Comparison of ENCODE assay signal across 1 cellular context in the genomic region with DNA sequence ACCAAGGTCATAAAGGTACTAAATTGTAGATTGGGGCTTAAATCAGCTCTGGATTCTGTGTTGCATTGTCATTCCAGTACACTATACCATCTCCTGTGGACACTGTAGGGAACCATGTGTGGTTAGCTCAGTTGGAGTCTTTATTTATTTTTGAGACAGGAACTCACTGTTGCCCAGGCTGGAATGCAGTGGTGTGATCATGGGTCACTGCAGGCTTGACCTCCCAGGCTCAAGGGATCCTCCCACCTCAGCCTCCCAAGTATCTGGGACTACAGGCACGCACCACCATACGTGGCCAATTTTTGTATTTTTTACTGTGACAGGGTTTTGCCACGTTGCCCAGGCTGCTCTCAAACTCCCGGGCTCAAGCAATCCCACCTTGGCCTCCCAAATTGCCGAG.
A peak's percentile ranks its signal among the peaks of the same experiment; 100 is the strongest.
TF ChIP-seq lines count a peak whose summit lies in the region.

No MANE protein-coding gene starts in this region.

TF ChIP-seq in HepG2, 621 proteins besides CTCF, POLR2A, EP300 and RAD21 (continued from another document and continues in another):
- TF ChIP-seq, protein P1, sequence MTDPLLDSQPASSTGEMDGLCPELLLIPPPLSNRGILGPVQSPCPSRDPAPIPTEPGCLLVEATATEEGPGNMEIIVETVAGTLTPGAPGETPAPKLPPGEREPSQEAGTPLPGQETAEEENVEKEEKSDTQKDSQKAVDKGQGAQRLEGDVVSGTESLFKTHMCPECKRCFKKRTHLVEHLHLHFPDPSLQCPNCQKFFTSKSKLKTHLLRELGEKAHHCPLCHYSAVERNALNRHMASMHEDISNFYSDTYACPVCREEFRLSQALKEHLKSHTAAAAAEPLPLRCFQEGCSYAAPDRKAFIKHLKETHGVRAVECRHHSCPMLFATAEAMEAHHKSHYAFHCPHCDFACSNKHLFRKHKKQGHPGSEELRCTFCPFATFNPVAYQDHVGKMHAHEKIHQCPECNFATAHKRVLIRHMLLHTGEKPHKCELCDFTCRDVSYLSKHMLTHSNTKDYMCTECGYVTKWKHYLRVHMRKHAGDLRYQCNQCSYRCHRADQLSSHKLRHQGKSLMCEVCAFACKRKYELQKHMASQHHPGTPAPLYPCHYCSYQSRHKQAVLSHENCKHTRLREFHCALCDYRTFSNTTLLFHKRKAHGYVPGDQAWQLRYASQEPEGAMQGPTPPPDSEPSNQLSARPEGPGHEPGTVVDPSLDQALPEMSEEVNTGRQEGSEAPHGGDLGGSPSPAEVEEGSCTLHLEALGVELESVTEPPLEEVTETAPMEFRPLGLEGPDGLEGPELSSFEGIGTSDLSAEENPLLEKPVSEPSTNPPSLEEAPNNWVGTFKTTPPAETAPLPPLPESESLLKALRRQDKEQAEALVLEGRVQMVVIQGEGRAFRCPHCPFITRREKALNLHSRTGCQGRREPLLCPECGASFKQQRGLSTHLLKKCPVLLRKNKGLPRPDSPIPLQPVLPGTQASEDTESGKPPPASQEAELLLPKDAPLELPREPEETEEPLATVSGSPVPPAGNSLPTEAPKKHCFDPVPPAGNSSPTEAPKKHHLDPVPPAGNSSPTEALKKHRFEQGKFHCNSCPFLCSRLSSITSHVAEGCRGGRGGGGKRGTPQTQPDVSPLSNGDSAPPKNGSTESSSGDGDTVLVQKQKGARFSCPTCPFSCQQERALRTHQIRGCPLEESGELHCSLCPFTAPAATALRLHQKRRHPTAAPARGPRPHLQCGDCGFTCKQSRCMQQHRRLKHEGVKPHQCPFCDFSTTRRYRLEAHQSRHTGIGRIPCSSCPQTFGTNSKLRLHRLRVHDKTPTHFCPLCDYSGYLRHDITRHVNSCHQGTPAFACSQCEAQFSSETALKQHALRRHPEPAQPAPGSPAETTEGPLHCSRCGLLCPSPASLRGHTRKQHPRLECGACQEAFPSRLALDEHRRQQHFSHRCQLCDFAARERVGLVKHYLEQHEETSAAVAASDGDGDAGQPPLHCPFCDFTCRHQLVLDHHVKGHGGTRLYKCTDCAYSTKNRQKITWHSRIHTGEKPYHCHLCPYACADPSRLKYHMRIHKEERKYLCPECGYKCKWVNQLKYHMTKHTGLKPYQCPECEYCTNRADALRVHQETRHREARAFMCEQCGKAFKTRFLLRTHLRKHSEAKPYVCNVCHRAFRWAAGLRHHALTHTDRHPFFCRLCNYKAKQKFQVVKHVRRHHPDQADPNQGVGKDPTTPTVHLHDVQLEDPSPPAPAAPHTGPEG (CRISPR knock-in tag; IDR thresholded peaks at IDR 0.05), result no peak
- TF ChIP-seq CREM (IDR thresholded peaks at IDR 0.05) (0 out of 2 replicates have a peak, but pooled peaks have one; percentile 18), CREM (CRISPR knock-in tag; IDR thresholded peaks at IDR 0.05) (no peak), ZNF605 (CRISPR knock-in tag; IDR thresholded peaks at IDR 0.05) (no peak), POGZ (CRISPR knock-in tag; IDR thresholded peaks at IDR 0.05) (peak; percentile 93), MTF2 (CRISPR knock-in tag; IDR thresholded peaks at IDR 0.05; ENCODE audit: borderline replicate concordance) (no peak), HNF4A (CRISPR knock-in tag; IDR thresholded peaks at IDR 0.05) (0 out of 2 replicates have a peak, but pooled peaks have one; percentile 32), GATAD2A (CRISPR knock-in tag; IDR thresholded peaks at IDR 0.05) (0 out of 2 replicates have a peak, but pooled peaks have one; percentile 20), ZNF552 (CRISPR knock-in tag; IDR thresholded peaks at IDR 0.05; ENCODE audit: borderline replicate concordance) (no peak), RFXANK (CRISPR knock-in tag; IDR thresholded peaks at IDR 0.05) (no peak), SRSF9 (IDR thresholded peaks at IDR 0.05; ENCODE audit: borderline replicate concordance, insufficient read depth, low read depth, low read length, poor library complexity, severe bottlenecking) (no peak), ZNF333 (CRISPR knock-in tag; IDR thresholded peaks at IDR 0.05; ENCODE audit: borderline replicate concordance) (no peak), ZNF777 (CRISPR knock-in tag; IDR thresholded peaks at IDR 0.05) (no peak), ZNF296 (CRISPR knock-in tag; conservative IDR thresholded peaks at IDR 0.05) (no peak), SALL1 (CRISPR knock-in tag; IDR thresholded peaks at IDR 0.05) (peak; percentile 55; the same call in 1 of the 2 replicates), ZSCAN9 (CRISPR knock-in tag; IDR thresholded peaks at IDR 0.05; ENCODE audit: borderline replicate concordance) (no peak), MED13 (CRISPR knock-in tag; IDR thresholded peaks at IDR 0.05) (no peak), NAIF1 (CRISPR knock-in tag; IDR thresholded peaks at IDR 0.05; ENCODE audit: borderline replicate concordance) (no peak), SPEN (CRISPR knock-in tag; IDR thresholded peaks at IDR 0.05; ENCODE audit: low read depth) (no peak), RARA (CRISPR knock-in tag; IDR thresholded peaks at IDR 0.05) (peak; percentile 24; the same call in 1 of the 2 replicates), AHR (CRISPR knock-in tag; IDR thresholded peaks at IDR 0.05) (no peak), NR2F1 (CRISPR knock-in tag; IDR thresholded peaks at IDR 0.05) (peak; percentile 82 to 91), NFATC3 (CRISPR knock-in tag; IDR thresholded peaks at IDR 0.05) (no peak), ZNF383 (CRISPR knock-in tag; IDR thresholded peaks at IDR 0.05; ENCODE audit: borderline replicate concordance) (no peak), RCOR2 (CRISPR knock-in tag; IDR thresholded peaks at IDR 0.05) (peak; percentile 86), ZNF670 (CRISPR knock-in tag; IDR thresholded peaks at IDR 0.05; ENCODE audit: borderline replicate concordance) (no peak), DPF2 (CRISPR knock-in tag; IDR thresholded peaks at IDR 0.05; ENCODE audit: borderline replicate concordance, low read depth) (no peak), NKX3-1 (CRISPR knock-in tag; IDR thresholded peaks at IDR 0.05) (no peak), ZKSCAN1 (IDR thresholded peaks at IDR 0.05; ENCODE audit: low read length) (no peak), ZNF44 (CRISPR knock-in tag; IDR thresholded peaks at IDR 0.05) (no peak), ZFP36 (IDR thresholded peaks at IDR 0.05; ENCODE audit: borderline replicate concordance, low read depth, low read length, partially characterized antibody) (no peak), ZMYM2 (CRISPR knock-in tag; IDR thresholded peaks at IDR 0.05) (peak; percentile 92), MTF1 (CRISPR knock-in tag; IDR thresholded peaks at IDR 0.05) (no peak), ZNF460 (CRISPR knock-in tag; IDR thresholded peaks at IDR 0.05; ENCODE audit: borderline replicate concordance) (peak; percentile 98), ZNF3 (CRISPR knock-in tag; IDR thresholded peaks at IDR 0.05) (no peak), ZNF101 (CRISPR knock-in tag; IDR thresholded peaks at IDR 0.05; ENCODE audit: borderline replicate concordance, low read depth) (no peak), RXRA (CRISPR knock-in tag; IDR thresholded peaks at IDR 0.05) (no peak), SP1 (IDR thresholded peaks at IDR 0.05) (no peak), SP1 (CRISPR knock-in tag; IDR thresholded peaks at IDR 0.05) (peak; percentile 44; the same call in 1 of the 2 replicates)
- TF ChIP-seq, protein P2, sequence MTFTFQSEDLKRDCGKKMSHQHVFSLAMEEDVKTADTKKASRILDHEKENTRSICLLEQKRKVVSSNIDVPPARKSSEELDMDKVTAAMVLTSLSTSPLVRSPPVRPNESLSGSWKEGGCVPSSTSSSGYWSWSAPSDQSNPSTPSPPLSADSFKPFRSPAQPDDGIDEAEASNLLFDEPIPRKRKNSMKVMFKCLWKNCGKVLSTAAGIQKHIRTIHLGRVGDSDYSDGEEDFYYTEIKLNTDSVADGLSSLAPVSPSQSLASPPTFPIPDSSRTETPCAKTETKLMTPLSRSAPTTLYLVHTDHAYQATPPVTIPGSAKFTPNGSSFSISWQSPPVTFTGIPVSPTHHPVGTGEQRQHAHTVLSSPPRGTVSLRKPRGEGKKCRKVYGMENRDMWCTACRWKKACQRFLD (CRISPR knock-in tag; IDR thresholded peaks at IDR 0.05; ENCODE audit: borderline replicate concordance), result no peak
- TF ChIP-seq, protein P3, sequence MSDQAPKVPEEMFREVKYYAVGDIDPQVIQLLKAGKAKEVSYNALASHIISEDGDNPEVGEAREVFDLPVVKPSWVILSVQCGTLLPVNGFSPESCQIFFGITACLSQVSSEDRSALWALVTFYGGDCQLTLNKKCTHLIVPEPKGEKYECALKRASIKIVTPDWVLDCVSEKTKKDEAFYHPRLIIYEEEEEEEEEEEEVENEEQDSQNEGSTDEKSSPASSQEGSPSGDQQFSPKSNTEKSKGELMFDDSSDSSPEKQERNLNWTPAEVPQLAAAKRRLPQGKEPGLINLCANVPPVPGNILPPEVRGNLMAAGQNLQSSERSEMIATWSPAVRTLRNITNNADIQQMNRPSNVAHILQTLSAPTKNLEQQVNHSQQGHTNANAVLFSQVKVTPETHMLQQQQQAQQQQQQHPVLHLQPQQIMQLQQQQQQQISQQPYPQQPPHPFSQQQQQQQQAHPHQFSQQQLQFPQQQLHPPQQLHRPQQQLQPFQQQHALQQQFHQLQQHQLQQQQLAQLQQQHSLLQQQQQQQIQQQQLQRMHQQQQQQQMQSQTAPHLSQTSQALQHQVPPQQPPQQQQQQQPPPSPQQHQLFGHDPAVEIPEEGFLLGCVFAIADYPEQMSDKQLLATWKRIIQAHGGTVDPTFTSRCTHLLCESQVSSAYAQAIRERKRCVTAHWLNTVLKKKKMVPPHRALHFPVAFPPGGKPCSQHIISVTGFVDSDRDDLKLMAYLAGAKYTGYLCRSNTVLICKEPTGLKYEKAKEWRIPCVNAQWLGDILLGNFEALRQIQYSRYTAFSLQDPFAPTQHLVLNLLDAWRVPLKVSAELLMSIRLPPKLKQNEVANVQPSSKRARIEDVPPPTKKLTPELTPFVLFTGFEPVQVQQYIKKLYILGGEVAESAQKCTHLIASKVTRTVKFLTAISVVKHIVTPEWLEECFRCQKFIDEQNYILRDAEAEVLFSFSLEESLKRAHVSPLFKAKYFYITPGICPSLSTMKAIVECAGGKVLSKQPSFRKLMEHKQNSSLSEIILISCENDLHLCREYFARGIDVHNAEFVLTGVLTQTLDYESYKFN (CRISPR knock-in tag; conservative IDR thresholded peaks at IDR 0.05), result no peak
- TF ChIP-seq, protein P4, sequence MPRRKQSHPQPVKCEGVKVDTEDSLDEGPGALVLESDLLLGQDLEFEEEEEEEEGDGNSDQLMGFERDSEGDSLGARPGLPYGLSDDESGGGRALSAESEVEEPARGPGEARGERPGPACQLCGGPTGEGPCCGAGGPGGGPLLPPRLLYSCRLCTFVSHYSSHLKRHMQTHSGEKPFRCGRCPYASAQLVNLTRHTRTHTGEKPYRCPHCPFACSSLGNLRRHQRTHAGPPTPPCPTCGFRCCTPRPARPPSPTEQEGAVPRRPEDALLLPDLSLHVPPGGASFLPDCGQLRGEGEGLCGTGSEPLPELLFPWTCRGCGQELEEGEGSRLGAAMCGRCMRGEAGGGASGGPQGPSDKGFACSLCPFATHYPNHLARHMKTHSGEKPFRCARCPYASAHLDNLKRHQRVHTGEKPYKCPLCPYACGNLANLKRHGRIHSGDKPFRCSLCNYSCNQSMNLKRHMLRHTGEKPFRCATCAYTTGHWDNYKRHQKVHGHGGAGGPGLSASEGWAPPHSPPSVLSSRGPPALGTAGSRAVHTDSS (CRISPR knock-in tag; conservative IDR thresholded peaks at IDR 0.05), result no peak
- TF ChIP-seq, protein P5, sequence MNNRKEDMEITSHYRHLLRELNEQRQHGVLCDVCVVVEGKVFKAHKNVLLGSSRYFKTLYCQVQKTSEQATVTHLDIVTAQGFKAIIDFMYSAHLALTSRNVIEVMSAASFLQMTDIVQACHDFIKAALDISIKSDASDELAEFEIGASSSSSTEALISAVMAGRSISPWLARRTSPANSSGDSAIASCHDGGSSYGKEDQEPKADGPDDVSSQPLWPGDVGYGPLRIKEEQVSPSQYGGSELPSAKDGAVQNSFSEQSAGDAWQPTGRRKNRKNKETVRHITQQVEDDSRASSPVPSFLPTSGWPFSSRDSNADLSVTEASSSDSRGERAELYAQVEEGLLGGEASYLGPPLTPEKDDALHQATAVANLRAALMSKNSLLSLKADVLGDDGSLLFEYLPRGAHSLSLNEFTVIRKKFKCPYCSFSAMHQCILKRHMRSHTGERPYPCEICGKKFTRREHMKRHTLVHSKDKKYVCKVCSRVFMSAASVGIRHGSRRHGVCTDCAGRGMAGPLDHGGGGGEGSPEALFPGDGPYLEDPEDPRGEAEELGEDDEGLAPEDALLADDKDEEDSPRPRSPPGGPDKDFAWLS (CRISPR knock-in tag; IDR thresholded peaks at IDR 0.05; ENCODE audit: borderline replicate concordance), result no peak
- TF ChIP-seq, protein P6, sequence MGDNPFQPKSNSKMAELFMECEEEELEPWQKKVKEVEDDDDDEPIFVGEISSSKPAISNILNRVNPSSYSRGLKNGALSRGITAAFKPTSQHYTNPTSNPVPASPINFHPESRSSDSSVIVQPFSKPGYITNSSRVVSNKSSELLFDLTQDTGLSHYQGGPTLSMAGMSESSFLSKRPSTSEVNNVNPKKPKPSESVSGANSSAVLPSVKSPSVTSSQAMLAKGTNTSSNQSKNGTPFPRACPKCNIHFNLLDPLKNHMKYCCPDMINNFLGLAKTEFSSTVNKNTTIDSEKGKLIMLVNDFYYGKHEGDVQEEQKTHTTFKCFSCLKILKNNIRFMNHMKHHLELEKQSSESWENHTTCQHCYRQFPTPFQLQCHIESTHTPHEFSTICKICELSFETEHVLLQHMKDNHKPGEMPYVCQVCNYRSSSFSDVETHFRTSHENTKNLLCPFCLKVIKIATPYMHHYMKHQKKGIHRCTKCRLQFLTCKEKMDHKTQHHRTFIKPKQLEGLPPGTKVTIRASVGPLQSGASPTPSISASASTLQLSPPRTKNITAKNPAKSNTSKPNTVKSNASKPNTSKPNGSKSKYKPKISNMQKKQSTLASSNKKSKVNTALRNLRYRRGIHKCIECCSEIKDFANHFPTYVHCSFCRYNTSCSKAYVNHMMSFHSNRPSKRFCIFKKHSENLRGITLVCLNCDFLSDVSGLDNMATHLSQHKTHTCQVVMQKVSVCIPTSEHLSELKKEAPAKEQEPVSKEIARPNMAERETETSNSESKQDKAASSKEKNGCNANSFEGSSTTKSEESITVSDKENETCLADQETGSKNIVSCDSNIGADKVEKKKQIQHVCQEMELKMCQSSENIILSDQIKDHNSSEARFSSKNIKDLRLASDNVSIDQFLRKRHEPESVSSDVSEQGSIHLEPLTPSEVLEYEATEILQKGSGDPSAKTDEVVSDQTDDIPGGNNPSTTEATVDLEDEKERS (CRISPR knock-in tag; IDR thresholded peaks at IDR 0.05), result peak; percentile 65; the same call in 1 of the 2 replicates
- TF ChIP-seq, protein P7, sequence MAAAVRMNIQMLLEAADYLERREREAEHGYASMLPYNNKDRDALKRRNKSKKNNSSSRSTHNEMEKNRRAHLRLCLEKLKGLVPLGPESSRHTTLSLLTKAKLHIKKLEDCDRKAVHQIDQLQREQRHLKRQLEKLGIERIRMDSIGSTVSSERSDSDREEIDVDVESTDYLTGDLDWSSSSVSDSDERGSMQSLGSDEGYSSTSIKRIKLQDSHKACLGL (CRISPR knock-in tag; IDR thresholded peaks at IDR 0.05), result no peak
- TF ChIP-seq, protein P8, sequence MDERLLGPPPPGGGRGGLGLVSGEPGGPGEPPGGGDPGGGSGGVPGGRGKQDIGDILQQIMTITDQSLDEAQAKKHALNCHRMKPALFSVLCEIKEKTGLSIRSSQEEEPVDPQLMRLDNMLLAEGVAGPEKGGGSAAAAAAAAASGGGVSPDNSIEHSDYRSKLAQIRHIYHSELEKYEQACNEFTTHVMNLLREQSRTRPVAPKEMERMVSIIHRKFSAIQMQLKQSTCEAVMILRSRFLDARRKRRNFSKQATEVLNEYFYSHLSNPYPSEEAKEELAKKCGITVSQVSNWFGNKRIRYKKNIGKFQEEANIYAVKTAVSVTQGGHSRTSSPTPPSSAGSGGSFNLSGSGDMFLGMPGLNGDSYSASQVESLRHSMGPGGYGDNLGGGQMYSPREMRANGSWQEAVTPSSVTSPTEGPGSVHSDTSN (CRISPR knock-in tag; IDR thresholded peaks at IDR 0.05), result no peak
- TF ChIP-seq, protein P9, sequence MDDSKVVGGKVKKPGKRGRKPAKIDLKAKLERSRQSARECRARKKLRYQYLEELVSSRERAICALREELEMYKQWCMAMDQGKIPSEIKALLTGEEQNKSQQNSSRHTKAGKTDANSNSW (CRISPR knock-in tag; IDR thresholded peaks at IDR 0.05; ENCODE audit: borderline replicate concordance), result no peak
